In the genomic region with DNA sequence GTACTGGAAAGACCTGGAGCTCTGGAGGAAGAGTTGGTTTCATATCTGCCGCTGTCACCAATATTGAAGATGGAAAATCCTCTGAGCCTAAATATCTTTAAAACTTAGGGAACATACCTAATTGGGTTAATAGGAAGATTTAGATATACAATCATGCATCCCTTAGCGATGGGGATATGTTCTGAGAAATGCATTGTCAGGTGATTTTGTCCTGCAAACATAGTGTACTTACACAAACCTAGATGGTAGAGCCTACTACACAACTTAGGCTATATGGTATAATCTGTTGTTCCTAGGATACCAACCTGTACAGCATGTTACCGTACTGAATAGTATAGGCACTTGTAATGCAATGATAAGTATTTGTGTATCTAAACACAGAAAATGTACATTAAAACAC, we compare ENCODE assay signal across 28 cellular contexts. TPM values are rescaled to one million over a fixed set of nuclear protein-coding genes. Genes with fewer than 3 reads are reported as not detected.
DNase-seq lines count a peak whose midpoint lies in the region; ATAC-seq, FAIRE-seq and TF ChIP-seq lines count a peak whose summit lies in the region.
"Had no signal": no experiment of that assay in that cellular context is flagged by ENCODE, and none has a peak within 500 bp of the region (broad histone marks: within the 10 kb centered on the region; RNA-seq: fewer than 3 reads in every experiment).

No MANE protein-coding gene starts in this region.

- BruUV-seq in K562 (replicated peaks; lab: Mats Ljungman, UMichigan): TSS peak; percentile 11

- TF ChIP-seq POLR2A in A549 (IDR thresholded peaks at IDR 0.05; ENCODE audit: low read length) (no peak), K562 (conservative IDR thresholded peaks at IDR 0.05) (no peak), gastrocnemius medialis (IDR thresholded peaks at IDR 0.05) (no peak)

- 92% methylated on average over 3 of the region's 3 CpGs for WGBS in A549 (ENCODE audit: missing lambda C conversion rate)
- 91% methylated on average over 3 of the region's 3 CpGs for WGBS in K562 (ENCODE audit: insufficient coverage, low coverage, missing lambda C conversion rate)

- peaks cover 15% of the 10 kb centered on the region for H3K4me1 Mint-ChIP-seq in activated T-cell treated with anti-CD3 and anti-CD28 coated beads, Interleukin-2, amount 50 U/mL, for 72 hours (ENCODE audit: low read depth)
- peaks cover 13% of the 10 kb centered on the region for H3K4me1 Mint-ChIP-seq in activated T-helper 17 cell treated with anti-CD3 and anti-CD28 coated beads, Interleukin-2, amount 50 U/mL, for 72 hours

- peaks cover 92% of the 10 kb centered on the region for H3K79me2 ChIP-seq in K562 (ENCODE audit: control insufficient read depth, insufficient read depth, low read length)

- intact Hi-C loops in K562 (cut with micrococcal nuclease) (no loop called here), gastrocnemius medialis (cut with DNase I; ENCODE audit: low total_unique reads) (no loop called here), posterior cingulate gyrus (cut with DNase I) (no loop called here)

- H3K27ac ChIP-seq in A549: no peak overlapping the region
- no peak overlapping the region for H3K27ac ChIP-seq in K562 (ENCODE audit: extremely low read depth, low read depth, low read length)
- peak overlapping the region; percentile 43 to 78 (median 74) for H3K27ac ChIP-seq in gastrocnemius medialis
- H3K27ac ChIP-seq: 22Rv1; BLaER1 treated with 17β-estradiol and CSF1 and Interleukin-3, amounts not matched to agents 10 nM and 100 nM; GM23248 had no signal

- TF ChIP-seq CTCF in A549 (IDR thresholded peaks at IDR 0.05): no peak
- TF ChIP-seq CTCF in K562 (IDR thresholded peaks at IDR 0.05 in 2 of 3, conservative IDR thresholded peaks at IDR 0.05 in 1 of 3; ENCODE audit: insufficient read depth in 2 of 3, low read depth in 1 of 3, low read length in 3 of 3): no peak
- no peak for TF ChIP-seq CTCF in gastrocnemius medialis (IDR thresholded peaks at IDR 0.05 in 4 of 5, conservative IDR thresholded peaks at IDR 0.05 in 1 of 5)

- peaks cover 36% of the 10 kb centered on the region for H4K20me1 ChIP-seq in K562 (replicated peaks; ENCODE audit: control insufficient read depth, insufficient read depth, low read length)

- H3K27ac Mint-ChIP-seq in activated T-cell treated with anti-CD3 and anti-CD28 coated beads, Interleukin-2, amount 50 U/mL, for 72 hours: peak overlapping the region; percentile 49
- H3K27ac Mint-ChIP-seq in activated T-helper 17 cell treated with anti-CD3 and anti-CD28 coated beads, Interleukin-2, amount 50 U/mL, for 72 hours: no peak overlapping the region
- H3K27ac Mint-ChIP-seq: CD4-positive, alpha-beta T cell had no signal

- H3K4me2 ChIP-seq in A549 (no peak overlapping the region), K562 (ENCODE audit: insufficient read depth, low read length) (no peak overlapping the region)
- H3K4me2 ChIP-seq: BLaER1 treated with 17β-estradiol and CSF1 and Interleukin-3, amounts not matched to agents 10 nM and 100 nM had no signal

- H3K36me3 ChIP-seq in K562 (ENCODE audit: control insufficient read depth, insufficient read depth, low read length): peaks cover 80% of the 10 kb centered on the region
- H3K36me3 ChIP-seq in gastrocnemius medialis: peaks cover 0 to 4% of the 10 kb centered on the region in 2 donors

- no peak overlapping the region for H3K9ac ChIP-seq in K562 (ENCODE audit: insufficient read depth in 1 of 2, low read depth in 2 of 2, low read length in 2 of 2)
- H3K9ac ChIP-seq: BLaER1 treated with 17β-estradiol and CSF1 and Interleukin-3, amounts not matched to agents 10 nM and 100 nM; GM23248 had no signal

- TF ChIP-seq RAD21 in A549 (conservative IDR thresholded peaks at IDR 0.05 in 1 of 2, IDR thresholded peaks at IDR 0.05 in 1 of 2) (no peak), K562 (CRISPR knock-in tag; conservative IDR thresholded peaks at IDR 0.05 in 1 of 2, IDR thresholded peaks at IDR 0.05 in 1 of 2) (no peak)

- peaks cover 12 to 19% of the 10 kb centered on the region in 2 donors for H3K36me3 Mint-ChIP-seq in activated T-cell treated with anti-CD3 and anti-CD28 coated beads, Interleukin-2, amount 50 U/mL, for 72 hours (ENCODE audit: insufficient read depth in 2 of 2)
- H3K36me3 Mint-ChIP-seq in activated T-helper 17 cell treated with anti-CD3 and anti-CD28 coated beads, Interleukin-2, amount 50 U/mL, for 72 hours (ENCODE audit: low read depth): peaks cover 18% of the 10 kb centered on the region

- no peak for DNase-seq in activated T-cell treated with anti-CD3 and anti-CD28 coated beads, Interleukin-2, amount 50 U/mL, for 72 hours
- no peak for DNase-seq in activated T-cell treated with anti-CD3 and anti-CD28 coated beads for 4 hours
- no peak for DNase-seq in A549 (ENCODE audit: low read depth in 1 of 2, low spot score in 1 of 2)
- no peak for DNase-seq in K562 (ENCODE audit: extremely low read depth in 1 of 4, low spot score in 3 of 4)
- DNase-seq in gastrocnemius medialis: no peak
- no peak for DNase-seq in NCI-H82 treated with DMSO at 0.1 percent for 48 hours (lab: John Stamatoyannopoulos, UW; ENCODE audit: unreplicated experiment)
- DNase-seq in posterior cingulate gyrus: no peak
- DNase-seq: ACHN; AML-193; BE2C; CD4-positive, alpha-beta T cell; CD8-positive, alpha-beta memory T cell; DMS 273 treated with DMSO at 0.1 percent for 48 hours; DMS79; EL; GDM1; GM23248; H7; HCEC 1CT had no signal

- CTCF ChIA-PET in A549 (lab: Yijun Ruan, JAX): interaction anchor here (1.0 to 1.1 kb wide), 2 partner anchors 13 to 25 kb away, joined by 3 to 4 read pairs; no protein-coding TSS in a partner anchor
- CTCF ChIA-PET in K562 (lab: Yijun Ruan, JAX; ENCODE audit: low intra/inter-chr PET ratio): interaction anchor here (0.7 kb wide), 1 partner anchor 117 kb away, joined by 3 read pairs; no protein-coding TSS in a partner anchor

- H3K4me3 ChIP-seq in A549 (no peak overlapping the region), K562 (no peak overlapping the region), gastrocnemius medialis (no peak overlapping the region)
- H3K4me3 ChIP-seq: BLaER1 treated with 17β-estradiol and CSF1 and Interleukin-3, amounts not matched to agents 10 nM and 100 nM; GM23248 had no signal

- no peak for ATAC-seq in activated T-cell treated with anti-CD3 and anti-CD28 coated beads, Interleukin-2, amount 50 U/mL, for 72 hours (replicated peaks in 1 of 2)
- ATAC-seq in A549: no peak
- no peak for ATAC-seq in K562
- no peak for ATAC-seq in gastrocnemius medialis
- no peak for ATAC-seq in activated T-helper 17 cell treated with anti-CD3 and anti-CD28 coated beads, Interleukin-2, amount 50 U/mL, for 72 hours (replicated peaks)

- TF ChIP-seq EP300 in A549 (IDR thresholded peaks at IDR 0.05) (no peak), K562 (IDR thresholded peaks at IDR 0.05; ENCODE audit: low read length) (no peak)

- FAIRE-seq in A549 (lab: Jason Lieb, UNC) (no peak), K562 (lab: Jason Lieb, UNC) (no peak)
- FAIRE-seq: A204.1, D721Med, GM12891, GM19239, H1 had no signal

- no peaks in the 10 kb centered on the region for H3K27me3 ChIP-seq in K562 (ENCODE audit: control insufficient read depth in 2 of 2, insufficient read depth in 2 of 2, low read length in 2 of 2)
- no peaks in the 10 kb centered on the region for H3K27me3 ChIP-seq in gastrocnemius medialis
- H3K27me3 ChIP-seq: BE2C; BLaER1 treated with 17β-estradiol and CSF1 and Interleukin-3, amounts not matched to agents 10 nM and 100 nM had no signal

- H3K27me3 Mint-ChIP-seq in activated T-cell treated with anti-CD3 and anti-CD28 coated beads, Interleukin-2, amount 50 U/mL, for 72 hours (ENCODE audit: low read depth): no peaks in the 10 kb centered on the region
- H3K27me3 Mint-ChIP-seq in activated T-helper 17 cell treated with anti-CD3 and anti-CD28 coated beads, Interleukin-2, amount 50 U/mL, for 72 hours: no peaks in the 10 kb centered on the region
- H3K27me3 Mint-ChIP-seq: CD4-positive, alpha-beta T cell; CD8-positive, alpha-beta memory T cell had no signal

- H3K4me3 Mint-ChIP-seq in activated T-cell treated with anti-CD3 and anti-CD28 coated beads, Interleukin-2, amount 50 U/mL, for 72 hours: no peak overlapping the region
- H3K4me3 Mint-ChIP-seq in activated T-helper 17 cell treated with anti-CD3 and anti-CD28 coated beads, Interleukin-2, amount 50 U/mL, for 72 hours: no peak overlapping the region
- H3K4me3 Mint-ChIP-seq: CD14-positive monocyte; CD4-positive, alpha-beta T cell; CD8-positive, alpha-beta memory T cell had no signal

- in situ Hi-C loops in K562 (cut with MboI) (no loop called here), gastrocnemius medialis (cut with MboI; ENCODE audit: low sequenced_read_pairs in 4 of 4) (no loop called here)

- H3K9me3 Mint-ChIP-seq in activated T-cell treated with anti-CD3 and anti-CD28 coated beads, Interleukin-2, amount 50 U/mL, for 72 hours: no peaks in the 10 kb centered on the region
- H3K9me3 Mint-ChIP-seq in activated T-helper 17 cell treated with anti-CD3 and anti-CD28 coated beads, Interleukin-2, amount 50 U/mL, for 72 hours: no peaks in the 10 kb centered on the region
- H3K9me3 Mint-ChIP-seq: CD14-positive monocyte; CD4-positive, alpha-beta T cell; CD8-positive, alpha-beta memory T cell had no signal

- POLR2A ChIA-PET in A549 (lab: Yijun Ruan, JAX) (no interaction called here), K562 (lab: Yijun Ruan, JAX) (interaction anchor here (0.5 to 3.3 kb wide), 8 partner anchors 12 to 111 kb away, joined by 3 to 16 read pairs (median 4); partner anchors contain the start of gene RNU11)

- H3K9me1 ChIP-seq in K562 (ENCODE audit: control insufficient read depth, insufficient read depth, low read length): no peaks in the 10 kb centered on the region

- H3K9me3 ChIP-seq in A549 (no peaks in the 10 kb centered on the region), K562 (replicated peaks; ENCODE audit: control insufficient read depth, insufficient read depth, low read depth, low read length) (no peaks in the 10 kb centered on the region), gastrocnemius medialis (no peaks in the 10 kb centered on the region)
- H3K9me3 ChIP-seq: BE2C; BLaER1 treated with 17β-estradiol and CSF1 and Interleukin-3, amounts not matched to agents 10 nM and 100 nM had no signal

- no peaks in the 10 kb centered on the region for H3K4me1 ChIP-seq in A549
- peaks cover 5 to 6% of the 10 kb centered on the region in 2 experiments; a peak in 3 of 5 replicates for H3K4me1 ChIP-seq in K562 (replicated peaks in 1 of 2; ENCODE audit: control insufficient read depth in 2 of 2, insufficient read depth in 2 of 2, low read length in 2 of 2)
- H3K4me1 ChIP-seq in gastrocnemius medialis: peaks cover 60 to 64% of the 10 kb centered on the region in 2 donors
- H3K4me1 ChIP-seq: BE2C had no signal

- no peak overlapping the region for H2AFZ ChIP-seq in K562 (ENCODE audit: low read depth, low read length)
- H2AFZ ChIP-seq: GM23248 had no signal

RNA-seq across cellular contexts. Expression of gene YTHDF2, which starts 22.5 kb away (rescaled TPM):
- 100 to 1,000 TPM in 1 of 2 donors, 10 to 100 TPM in 1; 86.3 to 104 TPM for total RNA-seq in activated T-cell treated with anti-CD3 and anti-CD28 coated beads, Interleukin-2, amount 50 U/mL, for 72 hours
- polyA plus RNA-seq in A549 (2011; rRNA removed): 55.6 and 59.3 TPM in 2 replicates
- polyA plus RNA-seq in A549 (2012; cell fraction: cytosol; rRNA removed): 28.0 and 30.7 TPM in 2 replicates
- 31.3 and 32.0 TPM in 2 replicates for polyA plus RNA-seq in A549 (2012; cell fraction: nucleus; rRNA removed)
- 51.4 to 53.2 TPM (median 52.7 TPM) in 3 replicates for polyA plus RNA-seq in A549 (2017; fragmentation: RNase III; extraction: RNeasy Plus Mini Kit Qiagen cat#74134 plus additional on column Dnase treatment)
- 108 and 113 TPM in 2 replicates for polyA minus RNA-seq in A549 (2011; rRNA and poly(A)+ RNA removed)
- 126 and 137 TPM in 2 replicates for total RNA-seq in K562 (2011; cell fraction: chromatin; rRNA removed; ENCODE audit: low replicate concordance)
- 82.2 and 85.3 TPM in 2 replicates for total RNA-seq in K562 (2011; cell fraction: nucleolus; rRNA removed)
- total RNA-seq in K562 (2011; cell fraction: nucleoplasm; rRNA removed): 85.5 and 90.5 TPM in 2 replicates
- total RNA-seq in K562 (2014; rRNA removed): 48.2 and 76.6 TPM in 2 replicates
- 88.3 and 101 TPM in 2 replicates for total RNA-seq in K562 (2014; rRNA removed; fragmentation: Illumina TruSeq; extraction: Trizol)
- 78.5 and 83.3 TPM in 2 replicates for total RNA-seq in K562 (2015; rRNA removed; fragmentation: Illumina TruSeq; extraction: Trizol)
- total RNA-seq in K562 (2021): 111 and 114 TPM in 2 replicates
- 82.5 and 89.9 TPM in 2 replicates for polyA plus RNA-seq in K562 (2011; rRNA removed)
- polyA plus RNA-seq in K562 (2011; cell fraction: cytosol; rRNA removed): 71.0 and 71.9 TPM in 2 replicates
- polyA plus RNA-seq in K562 (2011; cell fraction: nucleus; rRNA removed): 72.6 and 79.1 TPM in 2 replicates
- 72.9 and 78.1 TPM in 2 replicates for polyA plus RNA-seq in K562 (2012)
- polyA plus RNA-seq in K562 (2014; fragmentation: Illumina TruSeq; extraction: Trizol): 91.5 and 97.8 TPM in 2 replicates
- 10 to 100 TPM; 41.0 to 47.2 TPM for polyA plus RNA-seq in K562 (2014; fragmentation: Nextera tagmentation; extraction: Ambion mirVana)
- polyA plus RNA-seq in K562 (2014; rRNA removed): 53.4 and 58.7 TPM in 2 replicates
- polyA minus RNA-seq in K562 (2011; rRNA and poly(A)+ RNA removed): 116 and 160 TPM in 2 replicates
- 67.3 and 97.6 TPM in 2 replicates for polyA minus RNA-seq in K562 (2011; cell fraction: cytosol; rRNA and poly(A)+ RNA removed)
- polyA minus RNA-seq in K562 (2011; cell fraction: nucleus; rRNA and poly(A)+ RNA removed): 25.8 and 45.0 TPM in 2 replicates
- total RNA-seq in gastrocnemius medialis: 10 to 100 TPM; 35.6 to 50.6 (median 47.0) TPM
- 10 to 100 TPM; 60.1 to 74.9 TPM for total RNA-seq in activated T-helper 17 cell treated with anti-CD3 and anti-CD28 coated beads, Interleukin-2, amount 50 U/mL, for 72 hours

RNA-seq across cellular contexts. Expression of gene OPRD1, which starts 52.7 kb away (rescaled TPM):
- total RNA-seq in activated T-cell treated with anti-CD3 and anti-CD28 coated beads, Interleukin-2, amount 50 U/mL, for 72 hours: not detected
- polyA plus RNA-seq in A549 (2011; rRNA removed) (not detected in 2 replicates), A549 (2017; fragmentation: RNase III; extraction: RNeasy Plus Mini Kit Qiagen cat#74134 plus additional on column Dnase treatment) (0.03 TPM in 1 of 3 replicates, not detected in the others), K562 (2011; rRNA removed) (not detected in 2 replicates), K562 (2014; fragmentation: Illumina TruSeq; extraction: Trizol) (not detected in 2 replicates), K562 (2014; fragmentation: Nextera tagmentation; extraction: Ambion mirVana) (under 1 TPM; under 0.01 to 0.03 TPM), K562 (2014; rRNA removed) (not detected in 2 replicates)
- under 0.01 TPM in 1 of 2 replicates, not detected in the other for polyA plus RNA-seq in A549 (2012; cell fraction: cytosol; rRNA removed)
- 0.01 TPM in 1 of 2 replicates, not detected in the other for polyA plus RNA-seq in A549 (2012; cell fraction: nucleus; rRNA removed)
- polyA minus RNA-seq in A549 (2011; rRNA and poly(A)+ RNA removed): under 0.01 TPM in 1 of 2 replicates, not detected in the other
- total RNA-seq in K562 (2011; cell fraction: chromatin; rRNA removed; ENCODE audit: low replicate concordance): 0.07 TPM in 1 of 2 replicates, not detected in the other
- 0.13 and 0.17 TPM in 2 replicates for total RNA-seq in K562 (2011; cell fraction: nucleolus; rRNA removed)
- 0.07 TPM in 1 of 2 replicates, not detected in the other for total RNA-seq in K562 (2011; cell fraction: nucleoplasm; rRNA removed)
- total RNA-seq in K562 (2014; rRNA removed) (not detected in 2 replicates), K562 (2014; rRNA removed; fragmentation: Illumina TruSeq; extraction: Trizol) (under 0.01 TPM in 1 of 2 replicates, not detected in the other), K562 (2015; rRNA removed; fragmentation: Illumina TruSeq; extraction: Trizol) (not detected in 2 replicates), K562 (2021) (0.02 TPM in 1 of 2 replicates, not detected in the other), gastrocnemius medialis (under 1 TPM in 3 of 4 donors, not detected in 1; 0.15 to 0.24 (median 0.24) TPM)
- under 0.01 TPM in 1 of 2 replicates, not detected in the other for polyA plus RNA-seq in K562 (2011; cell fraction: cytosol; rRNA removed)
- 0.01 TPM in 2 replicates for polyA plus RNA-seq in K562 (2011; cell fraction: nucleus; rRNA removed)
- 0.04 and 0.07 TPM in 2 replicates for polyA plus RNA-seq in K562 (2012)
- polyA minus RNA-seq in K562 (2011; rRNA and poly(A)+ RNA removed): 0.04 TPM in 1 of 2 replicates, not detected in the other
- not detected in 2 replicates for polyA minus RNA-seq in K562 (2011; cell fraction: cytosol; rRNA and poly(A)+ RNA removed)
- not detected in 2 replicates for polyA minus RNA-seq in K562 (2011; cell fraction: nucleus; rRNA and poly(A)+ RNA removed)
- total RNA-seq in activated T-helper 17 cell treated with anti-CD3 and anti-CD28 coated beads, Interleukin-2, amount 50 U/mL, for 72 hours: not detected
- total RNA-seq: CD4-positive, alpha-beta T cell; CD8-positive, alpha-beta memory T cell; GM23248 had no signal
- polyA plus RNA-seq: CD14-positive monocyte, GM23248 had no signal

Comparison
In these comparisons a context has a peak if more than half of its experiments do, and no peak if none do; other contexts are left out.
1. H3K27ac ChIP-seq: peak in gastrocnemius medialis (4 of 4); none in A549 (0 of 2) and K562 (single experiment).